In genomic region chr5:172104021-172104420, GRCh38 we compare ENCODE assay signal across 1 cellular context.
TF ChIP-seq lines count a peak whose summit lies in the region.

No MANE protein-coding gene starts in this region.

TF ChIP-seq in GM23338, 12 proteins besides CTCF, POLR2A, EP300 and RAD21 (continued from another document):
- TF ChIP-seq ZNF462 (CRISPR knock-in tag; IDR thresholded peaks at IDR 0.05) (no peak), NANOG (IDR thresholded peaks at IDR 0.05; ENCODE audit: borderline replicate concordance) (no peak), EZH2phosphoT487 (IDR thresholded peaks at IDR 0.05; ENCODE audit: unreplicated experiment) (no peak), EZH2 (IDR thresholded peaks at IDR 0.05; ENCODE audit: low read depth, unreplicated experiment) (no peak), JUNB (IDR thresholded peaks at IDR 0.05; ENCODE audit: unreplicated experiment) (no peak), CREB1 (CRISPR knock-in tag; IDR thresholded peaks at IDR 0.05; ENCODE audit: low read depth) (no peak), ZNF331 (CRISPR knock-in tag; IDR thresholded peaks at IDR 0.05; ENCODE audit: low read depth) (no peak), POLR2AphosphoS5 (IDR thresholded peaks at IDR 0.05; ENCODE audit: low read depth) (no peak), STAT1 (IDR thresholded peaks at IDR 0.05; ENCODE audit: unreplicated experiment) (no peak)
- TF ChIP-seq, protein P1, sequence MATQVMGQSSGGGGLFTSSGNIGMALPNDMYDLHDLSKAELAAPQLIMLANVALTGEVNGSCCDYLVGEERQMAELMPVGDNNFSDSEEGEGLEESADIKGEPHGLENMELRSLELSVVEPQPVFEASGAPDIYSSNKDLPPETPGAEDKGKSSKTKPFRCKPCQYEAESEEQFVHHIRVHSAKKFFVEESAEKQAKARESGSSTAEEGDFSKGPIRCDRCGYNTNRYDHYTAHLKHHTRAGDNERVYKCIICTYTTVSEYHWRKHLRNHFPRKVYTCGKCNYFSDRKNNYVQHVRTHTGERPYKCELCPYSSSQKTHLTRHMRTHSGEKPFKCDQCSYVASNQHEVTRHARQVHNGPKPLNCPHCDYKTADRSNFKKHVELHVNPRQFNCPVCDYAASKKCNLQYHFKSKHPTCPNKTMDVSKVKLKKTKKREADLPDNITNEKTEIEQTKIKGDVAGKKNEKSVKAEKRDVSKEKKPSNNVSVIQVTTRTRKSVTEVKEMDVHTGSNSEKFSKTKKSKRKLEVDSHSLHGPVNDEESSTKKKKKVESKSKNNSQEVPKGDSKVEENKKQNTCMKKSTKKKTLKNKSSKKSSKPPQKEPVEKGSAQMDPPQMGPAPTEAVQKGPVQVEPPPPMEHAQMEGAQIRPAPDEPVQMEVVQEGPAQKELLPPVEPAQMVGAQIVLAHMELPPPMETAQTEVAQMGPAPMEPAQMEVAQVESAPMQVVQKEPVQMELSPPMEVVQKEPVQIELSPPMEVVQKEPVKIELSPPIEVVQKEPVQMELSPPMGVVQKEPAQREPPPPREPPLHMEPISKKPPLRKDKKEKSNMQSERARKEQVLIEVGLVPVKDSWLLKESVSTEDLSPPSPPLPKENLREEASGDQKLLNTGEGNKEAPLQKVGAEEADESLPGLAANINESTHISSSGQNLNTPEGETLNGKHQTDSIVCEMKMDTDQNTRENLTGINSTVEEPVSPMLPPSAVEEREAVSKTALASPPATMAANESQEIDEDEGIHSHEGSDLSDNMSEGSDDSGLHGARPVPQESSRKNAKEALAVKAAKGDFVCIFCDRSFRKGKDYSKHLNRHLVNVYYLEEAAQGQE (IDR thresholded peaks at IDR 0.05; ENCODE audit: unreplicated experiment), result no peak
